In genomic region chr17:42783062-42783777, GRCh38 we compare ENCODE assay signal across 1 cellular context.
A peak's percentile ranks its signal among the peaks of the same experiment; 100 is the strongest.
TF ChIP-seq lines count a peak whose summit lies in the region.

No MANE protein-coding gene starts in this region.

TF ChIP-seq in IMR-90, 13 proteins besides CTCF, POLR2A, EP300 and RAD21:
- peak; percentile 37; the same call in 1 of the 2 replicates for TF ChIP-seq FOS (IDR thresholded peaks at IDR 0.05; ENCODE audit: low read depth, low read length)
- TF ChIP-seq CEBPB (IDR thresholded peaks at IDR 0.05; ENCODE audit: low read depth, low read length) = peak; percentile 48; the same call in 1 of the 2 replicates
- TF ChIP-seq NFE2L2 (IDR thresholded peaks at IDR 0.05; ENCODE audit: low read depth, low read length) = no peak
